9 cellular contexts compared by ENCODE assay signal in genomic region chr12:62724947-62725447, GRCh38.
DNase-seq lines count a peak whose midpoint lies in the region; ATAC-seq, FAIRE-seq and TF ChIP-seq lines count a peak whose summit lies in the region.
"Had no signal": no experiment of that assay in that cellular context is flagged by ENCODE, and none has a peak within 500 bp of the region (broad histone marks: within the 10 kb centered on the region; RNA-seq: fewer than 3 reads in every experiment).

No MANE protein-coding gene starts in this region.

- H4K20me1 ChIP-seq in endothelial cell of umbilical vein (replicated peaks; ENCODE audit: control insufficient read depth, extremely low read depth, insufficient read depth, low read length): no peaks in the 10 kb centered on the region

- no peaks in the 10 kb centered on the region for H3K4me1 Mint-ChIP-seq in CD4-positive, alpha-beta T cell (ENCODE audit: low read depth)

- POLR2A ChIA-PET in endothelial cell of umbilical vein (lab: Charles Lee): interaction anchor here (1.2 kb wide), 1 partner anchor 61 kb away, joined by 4 read pairs; no protein-coding TSS in a partner anchor
- POLR2A ChIA-PET in CD4-positive, alpha-beta T cell (lab: Charles Lee): no interaction called here

- TF ChIP-seq CTCF in NB4 (IDR thresholded peaks at IDR 0.05; ENCODE audit: low read depth, low read length) (no peak), endothelial cell of umbilical vein (IDR thresholded peaks at IDR 0.05; ENCODE audit: extremely low read depth in 1 of 2, insufficient read depth in 1 of 2, low read depth in 1 of 2, low read length in 2 of 2) (no peak)
- no peak for TF ChIP-seq CTCF in CD4-positive, alpha-beta T cell (IDR thresholded peaks at IDR 0.05)

- TSS peak; percentile 96 for BruUV-seq in endothelial cell of umbilical vein (replicated peaks; lab: Mats Ljungman, UMichigan)

- ATAC-seq in CD4-positive, alpha-beta T cell (ENCODE audit: poor library complexity): no peak
- ATAC-seq in HG03139 (IDR thresholded peaks at IDR 0.05; ENCODE audit: unreplicated experiment): no peak
- ATAC-seq: GM12878 had no signal

- no peaks in the 10 kb centered on the region for H3K27me3 ChIP-seq in endothelial cell of umbilical vein (ENCODE audit: control insufficient read depth in 2 of 2, insufficient read depth in 2 of 2, low read length in 2 of 2)
- H3K27me3 ChIP-seq in CD4-positive, alpha-beta T cell (ENCODE audit: control insufficient read depth, insufficient read depth, low read length): no peaks in the 10 kb centered on the region

- H3K9me3 Mint-ChIP-seq in CD4-positive, alpha-beta T cell: no peaks in the 10 kb centered on the region

- H2AFZ ChIP-seq in endothelial cell of umbilical vein (ENCODE audit: low read depth, low read length): peak overlapping the region; percentile 33

- H3K27ac Mint-ChIP-seq in CD4-positive, alpha-beta T cell: no peak overlapping the region

- H3K36me3 Mint-ChIP-seq in CD4-positive, alpha-beta T cell (ENCODE audit: low read depth): no peaks in the 10 kb centered on the region

- TF ChIP-seq POLR2A in NB4 (IDR thresholded peaks at IDR 0.05; ENCODE audit: extremely low read depth, insufficient read length) (no peak), endothelial cell of umbilical vein (IDR thresholded peaks at IDR 0.05; ENCODE audit: low read depth, low read length) (no peak)

- dilution Hi-C loops in endothelial cell of umbilical vein (cut with MboI; ENCODE audit: extremely low pct_ligation_motif_present, low sequenced_read_pairs): no loop called here

- H3K9ac ChIP-seq in endothelial cell of umbilical vein (replicated peaks; ENCODE audit: extremely low read depth, insufficient read depth, low read length): peak overlapping the region; percentile 32

- intact Hi-C loops in endothelial cell of umbilical vein (cut with micrococcal nuclease): loop anchor here (1.0 to 5.0 kb wide), 5 partner anchors 8 to 122 kb away; no protein-coding TSS in a partner anchor
- intact Hi-C loops in CD4-positive, alpha-beta T cell (cut with DNase I, micrococcal nuclease): no loop called here

- H3K36me3 ChIP-seq in endothelial cell of umbilical vein (ENCODE audit: control insufficient read depth in 2 of 2, extremely low read depth in 1 of 2, insufficient read depth in 2 of 2, low read length in 2 of 2): no peaks in the 10 kb centered on the region

- H3K4me1 ChIP-seq in endothelial cell of umbilical vein (ENCODE audit: control insufficient read depth, extremely low read depth, insufficient read depth, low read length): peaks cover 23% of the 10 kb centered on the region

- H3K4me3 Mint-ChIP-seq in CD4-positive, alpha-beta T cell: no peak overlapping the region

- DNase-seq in CD1c-positive myeloid dendritic cell (ENCODE audit: extremely low spot score) (peak; percentile 35), NB4 (ENCODE audit: low read depth) (peak; percentile 73), endothelial cell of umbilical vein (ENCODE audit: low read depth, low spot score) (peak; percentile 92), myocyte (ENCODE audit: low read depth) (peak; percentile 91), OCI-M1 (lab: John Stamatoyannopoulos, UW) (no peak), NCI-H748 treated with DMSO at 0.1 percent for 48 hours (lab: John Stamatoyannopoulos, UW) (no peak)
- no peak for DNase-seq in CD4-positive, alpha-beta T cell

- no peaks in the 10 kb centered on the region for H3K9me1 ChIP-seq in endothelial cell of umbilical vein (replicated peaks; ENCODE audit: control insufficient read depth, extremely low read depth, insufficient read depth, low read length)

- H3K79me2 ChIP-seq in endothelial cell of umbilical vein (ENCODE audit: control insufficient read depth, insufficient read depth, low read length): no peaks in the 10 kb centered on the region

- H3K9me3 ChIP-seq in endothelial cell of umbilical vein (replicated peaks; ENCODE audit: control insufficient read depth, insufficient read depth, low read length): no peaks in the 10 kb centered on the region
- no peaks in the 10 kb centered on the region for H3K9me3 ChIP-seq in CD4-positive, alpha-beta T cell (ENCODE audit: control insufficient read depth, low read length)

- CTCF ChIA-PET in endothelial cell of umbilical vein (lab: Charles Lee): interaction anchor here (0.6 to 1.3 kb wide), 11 partner anchors 12 to 143 kb away, joined by 3 to 6 read pairs (median 4); no protein-coding TSS in a partner anchor
- CTCF ChIA-PET in CD4-positive, alpha-beta T cell (lab: Charles Lee): no interaction called here

- H3K4me3 ChIP-seq in NB4 (ENCODE audit: low read depth, low read length) (no peak overlapping the region), endothelial cell of umbilical vein (replicated peaks in 1 of 3; ENCODE audit: insufficient read depth in 1 of 3, low read depth in 1 of 3, low read length in 3 of 3) (no peak overlapping the region)
- H3K4me3 ChIP-seq: GM12878 had no signal

- peak; percentile 100 for FAIRE-seq in endothelial cell of umbilical vein (lab: Jason Lieb, UNC)
- FAIRE-seq: GM12878 had no signal

- H3K27ac ChIP-seq in endothelial cell of umbilical vein (ENCODE audit: insufficient read depth, low read depth, low read length): peak overlapping the region; percentile 93
- no peak overlapping the region for H3K27ac ChIP-seq in CD4-positive, alpha-beta T cell (ENCODE audit: low read depth, low read length)

- peak overlapping the region; percentile 59 for H3K4me2 ChIP-seq in endothelial cell of umbilical vein (ENCODE audit: insufficient read depth, low read length)

- H3K27me3 Mint-ChIP-seq in CD4-positive, alpha-beta T cell: peaks cover 3% of the 10 kb centered on the region

TF ChIP-seq in endothelial cell of umbilical vein, 7 proteins besides CTCF, POLR2A, EP300 and RAD21:
- TF ChIP-seq MYC (IDR thresholded peaks at IDR 0.05; ENCODE audit: low read depth, low read length): no peak
- TF ChIP-seq MAX (IDR thresholded peaks at IDR 0.05; ENCODE audit: insufficient read depth, insufficient read length): no peak
- TF ChIP-seq FOS (IDR thresholded peaks at IDR 0.05; ENCODE audit: borderline replicate concordance, insufficient read depth, low read length): peak; percentile 98
- no peak for TF ChIP-seq EZH2 (IDR thresholded peaks at IDR 0.05; ENCODE audit: borderline replicate concordance, low read depth, low read length, severe bottlenecking)
- TF ChIP-seq JUN (IDR thresholded peaks at IDR 0.05; ENCODE audit: borderline replicate concordance, insufficient read depth, insufficient read length, low read depth): peak; percentile 95
- no peak for TF ChIP-seq GATA2 (IDR thresholded peaks at IDR 0.05; ENCODE audit: insufficient read depth, insufficient read length, low read depth, low read length)
- peak; percentile 63 for TF ChIP-seq POLR2AphosphoS5 (IDR thresholded peaks at IDR 0.05; ENCODE audit: insufficient read depth, low read depth, low read length)

Comparison
In these comparisons a context has a peak if more than half of its experiments do, and no peak if none do; other contexts are left out.
1. DNase-seq: peak in CD1c-positive myeloid dendritic cell (single experiment), NB4 (single experiment), endothelial cell of umbilical vein (single experiment) and myocyte (single experiment); none in OCI-M1 (single experiment), CD4-positive, alpha-beta T cell (0 of 10) and NCI-H748 treated with DMSO at 0.1 percent for 48 hours (single experiment).